14 cellular contexts compared by ENCODE assay signal in the genomic region with DNA sequence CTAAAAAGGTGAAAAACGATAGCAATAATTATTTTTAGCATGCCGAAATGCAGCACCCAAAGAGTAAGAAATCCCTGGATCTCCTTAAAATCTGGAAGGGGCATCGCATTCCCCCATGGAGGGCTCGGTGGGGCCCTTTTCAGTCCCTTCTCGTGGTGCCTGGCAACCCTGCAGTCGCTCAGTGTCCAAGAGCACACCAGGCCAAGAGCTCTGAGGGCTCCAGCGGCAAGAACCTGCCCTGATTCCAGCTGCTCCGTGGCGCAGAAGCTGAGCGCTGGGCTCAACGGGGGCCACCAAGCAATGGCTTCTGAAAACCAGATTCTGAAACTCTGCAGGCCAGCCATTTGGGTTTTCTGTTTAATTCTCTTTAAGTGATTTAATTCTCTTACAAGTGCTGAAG.
DNase-seq lines count a peak whose midpoint lies in the region; ATAC-seq and TF ChIP-seq lines count a peak whose summit lies in the region.
"Had no signal": no experiment of that assay in that cellular context is flagged by ENCODE, and none has a peak within 500 bp of the region (broad histone marks: within the 10 kb centered on the region; RNA-seq: fewer than 3 reads in every experiment).

No MANE protein-coding gene starts in this region.

- ATAC-seq in PC-3 (no peak), right lobe of liver (peak; percentile 14 to 33 (median 23)), GM21717 (IDR thresholded peaks at IDR 0.05; ENCODE audit: unreplicated experiment) (no peak), GM18520 (IDR thresholded peaks at IDR 0.05; ENCODE audit: unreplicated experiment) (no peak)
- no peak for ATAC-seq in stimulated activated memory B cell treated with anti-CD40 and anti-IgM and Interleukin-4, amounts not matched to agents 10 μg/mL and 1 μg/mL and 100 μg/mL, for 72 hours

- DNase-seq in PC-3, result no peak
- peak; percentile 37 for DNase-seq in chondrocyte (ENCODE audit: low spot score)
- no peak for DNase-seq in right lobe of liver
- DNase-seq in 8988T, result no peak
- DNase-seq: activated CD4-positive, alpha-beta T cell treated with anti-CD3 and anti-CD28 coated beads for 1 hour; activated T-cell treated with anti-CD3 and anti-CD28 coated beads, Interleukin-2, amount 50 U/mL, for 1 hour; amniotic stem cell; DMS79 treated with DMSO at 0.1 percent for 48 hours; occipital lobe; testis had no signal

- peak overlapping the region; percentile 67 for H3K4me2 ChIP-seq in PC-3 (ENCODE audit: low read length)

- H3K4me1 Mint-ChIP-seq in chondrocyte (ENCODE audit: low read depth), result peaks cover 51% of the 10 kb centered on the region
- H3K4me1 Mint-ChIP-seq in stimulated activated memory B cell treated with anti-CD40 and anti-IgM and Interleukin-4, amounts not matched to agents 10 μg/mL and 1 μg/mL and 100 μg/mL, for 72 hours, result peaks cover 15% of the 10 kb centered on the region

- H3K4me3 ChIP-seq in PC-3 (ENCODE audit: low read length) (no peak overlapping the region), right lobe of liver (no peak overlapping the region)
- H3K4me3 ChIP-seq: testis had no signal

- H3K4me1 ChIP-seq in PC-3 (ENCODE audit: insufficient read depth, low read length) (peaks cover 30% of the 10 kb centered on the region), right lobe of liver (peaks cover 0 to 66% (median 35%) of the 10 kb centered on the region in 4 donors)

- H3K9me3 ChIP-seq in PC-3 (ENCODE audit: low read length) (no peaks in the 10 kb centered on the region), right lobe of liver (no peaks in the 10 kb centered on the region)
- H3K9me3 ChIP-seq: testis had no signal

- H3K36me3 Mint-ChIP-seq in chondrocyte (ENCODE audit: low read depth), result no peaks in the 10 kb centered on the region
- H3K36me3 Mint-ChIP-seq in stimulated activated memory B cell treated with anti-CD40 and anti-IgM and Interleukin-4, amounts not matched to agents 10 μg/mL and 1 μg/mL and 100 μg/mL, for 72 hours, result peaks cover 19% of the 10 kb centered on the region

- H3F3A ChIP-seq in PC-3 (ENCODE audit: low read length, unreplicated experiment), result no peaks in the 10 kb centered on the region

- H3K9ac ChIP-seq in PC-3 (ENCODE audit: low read length), result peak overlapping the region; percentile 25

- WGBS in right lobe of liver (ENCODE audit: insufficient coverage, low coverage, low lambda C conversion rate, missing lambda C conversion rate), result 28% methylated on average over 4 of the region's 11 CpGs

- no peaks in the 10 kb centered on the region for H4K20me1 ChIP-seq in PC-3 (ENCODE audit: low read length)

- intact Hi-C loops in PC-3 (cut with micrococcal nuclease) (loop anchor here (1.0 to 5.0 kb wide), 3 partner anchors 18 to 113 kb away; no protein-coding TSS in a partner anchor), right lobe of liver (cut with DNase I) (no loop called here)

- POLR2A ChIA-PET in PC-3 (lab: Charles Lee; ENCODE audit: unreplicated experiment), result interaction anchor here (0.5 to 0.6 kb wide), 2 partner anchors 18 to 95 kb away, joined by 3 read pairs; no protein-coding TSS in a partner anchor

- CTCF ChIA-PET in PC-3 (lab: Charles Lee), result interaction anchor here (0.6 kb wide), 2 partner anchors 115 to 288 kb away, joined by 3 to 4 read pairs; no protein-coding TSS in a partner anchor

- TSS peak; percentile 39 for BruUV-seq in PC-3 (replicated peaks; lab: Mats Ljungman, UMichigan)

- H3K27me3 Mint-ChIP-seq in chondrocyte (ENCODE audit: low read depth), result no peaks in the 10 kb centered on the region
- H3K27me3 Mint-ChIP-seq in stimulated activated memory B cell treated with anti-CD40 and anti-IgM and Interleukin-4, amounts not matched to agents 10 μg/mL and 1 μg/mL and 100 μg/mL, for 72 hours, result no peaks in the 10 kb centered on the region

- no peaks in the 10 kb centered on the region for H3K9me3 Mint-ChIP-seq in chondrocyte (ENCODE audit: low read depth)
- H3K9me3 Mint-ChIP-seq in stimulated activated memory B cell treated with anti-CD40 and anti-IgM and Interleukin-4, amounts not matched to agents 10 μg/mL and 1 μg/mL and 100 μg/mL, for 72 hours, result no peaks in the 10 kb centered on the region

- TF ChIP-seq CTCF in PC-3 (conservative IDR thresholded peaks at IDR 0.05; ENCODE audit: low read depth, low read length), result no peak
- TF ChIP-seq CTCF in chondrocyte (IDR thresholded peaks at IDR 0.05), result peak; percentile 22
- TF ChIP-seq CTCF in right lobe of liver (IDR thresholded peaks at IDR 0.05), result no peak

- H3K79me2 ChIP-seq in PC-3 (ENCODE audit: low read length), result no peaks in the 10 kb centered on the region

- H3K27ac Mint-ChIP-seq in chondrocyte (ENCODE audit: unreplicated experiment), result peak overlapping the region; percentile 92
- H3K27ac Mint-ChIP-seq in stimulated activated memory B cell treated with anti-CD40 and anti-IgM and Interleukin-4, amounts not matched to agents 10 μg/mL and 1 μg/mL and 100 μg/mL, for 72 hours, result peak overlapping the region; percentile 62

- no peaks in the 10 kb centered on the region for H3K36me3 ChIP-seq in PC-3 (ENCODE audit: low read depth, low read length)
- no peaks in the 10 kb centered on the region for H3K36me3 ChIP-seq in right lobe of liver

- H3K27ac ChIP-seq in PC-3 (ENCODE audit: low read length) (peak overlapping the region; percentile 65), right lobe of liver (peak overlapping the region; percentile 52 to 99 (median 98))
- H3K27ac ChIP-seq: HL-60, testis had no signal

- no peak overlapping the region for H2AFZ ChIP-seq in PC-3 (ENCODE audit: low read length)

- no peak for TF ChIP-seq POLR2A in right lobe of liver (IDR thresholded peaks at IDR 0.05)

- H3K9me2 ChIP-seq in PC-3 (replicated peaks; ENCODE audit: low read length), result no peaks in the 10 kb centered on the region

- H3K27me3 ChIP-seq in PC-3 (ENCODE audit: low read length) (no peaks in the 10 kb centered on the region), right lobe of liver (no peaks in the 10 kb centered on the region)
- H3K27me3 ChIP-seq: testis had no signal

- no peak overlapping the region for H3K4me3 Mint-ChIP-seq in chondrocyte (ENCODE audit: unreplicated experiment)
- H3K4me3 Mint-ChIP-seq in stimulated activated memory B cell treated with anti-CD40 and anti-IgM and Interleukin-4, amounts not matched to agents 10 μg/mL and 1 μg/mL and 100 μg/mL, for 72 hours, result no peak overlapping the region

Comparison
In these comparisons a context has a peak if more than half of its experiments do, and no peak if none do; other contexts are left out.
1. ATAC-seq: peak in right lobe of liver (4 of 4); none in PC-3 (single experiment), stimulated activated memory B cell treated with anti-CD40 and anti-IgM and Interleukin-4, amounts not matched to agents 10 μg/mL and 1 μg/mL and 100 μg/mL, for 72 hours (single experiment), GM21717 (single experiment) and GM18520 (single experiment).